Comparison of ENCODE assay signal across 9 cellular contexts in the genomic region with DNA sequence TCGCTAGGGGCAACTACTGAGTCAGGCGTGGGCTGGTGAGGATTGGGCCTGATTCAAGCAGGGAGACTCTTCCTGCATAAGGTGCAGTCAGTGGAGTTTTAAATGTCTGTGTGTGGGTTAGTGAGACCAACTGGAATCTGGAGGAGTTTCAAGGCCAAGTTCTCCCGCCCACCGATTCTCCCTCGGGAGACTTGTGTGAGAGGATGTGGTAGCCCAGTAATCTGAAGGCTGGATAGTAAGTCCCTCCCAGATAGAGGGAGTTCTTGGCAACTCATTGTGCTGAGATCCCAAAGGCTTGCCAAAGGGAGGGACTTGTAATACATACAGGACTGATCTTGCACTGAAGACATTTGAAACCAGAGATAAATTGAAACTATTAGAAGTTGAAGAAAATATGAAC. TPM values are rescaled to one million over a fixed set of nuclear protein-coding genes. Genes with fewer than 3 reads are reported as not detected.
A peak's percentile ranks its signal among the peaks of the same experiment; 100 is the strongest.
DNase-seq lines count a peak whose midpoint lies in the region; ATAC-seq and TF ChIP-seq lines count a peak whose summit lies in the region.
"Had no signal": no experiment of that assay in that cellular context is flagged by ENCODE, and none has a peak within 500 bp of the region (broad histone marks: within the 10 kb centered on the region; RNA-seq: fewer than 3 reads in every experiment).

No MANE protein-coding gene starts in this region.

- TF ChIP-seq POLR2A in uterus (IDR thresholded peaks at IDR 0.05) = no peak

- in situ Hi-C loops in KBM-7 (cut with MboI; ENCODE audit: low pct_unique_long_range_greater_than_20kb, low sequenced_read_pairs) = no loop called here

- H3K9me3 ChIP-seq in right atrium auricular region (no peaks in the 10 kb centered on the region), uterus (no peaks in the 10 kb centered on the region)
- H3K9me3 ChIP-seq: A549 had no signal

- H3K4me3 ChIP-seq in right atrium auricular region (no peak overlapping the region), uterus (no peak overlapping the region)
- H3K4me3 ChIP-seq: A549 had no signal

- intact Hi-C loops in Right ventricle myocardium inferior (cut with DNase I) (no loop called here), uterus (cut with DNase I; ENCODE audit: low total_unique reads) (no loop called here)

- H3K27me3 ChIP-seq in right atrium auricular region (no peaks in the 10 kb centered on the region), uterus (no peaks in the 10 kb centered on the region)

- ATAC-seq in Right ventricle myocardium inferior = peak; percentile 94
- ATAC-seq in HG03439 (IDR thresholded peaks at IDR 0.05; ENCODE audit: unreplicated experiment) = peak; percentile 21
- ATAC-seq: A549 had no signal

- H3K27ac ChIP-seq in right atrium auricular region (no peak overlapping the region), epithelial cell of prostate (no peak overlapping the region), uterus (no peak overlapping the region)
- H3K27ac ChIP-seq: A549 had no signal

- peaks cover 0 to 5% of the 10 kb centered on the region in 2 donors for H3K4me1 ChIP-seq in right atrium auricular region
- H3K4me1 ChIP-seq in uterus = no peaks in the 10 kb centered on the region
- H3K4me1 ChIP-seq: A549 had no signal

- H3K36me3 ChIP-seq in right atrium auricular region = no peaks in the 10 kb centered on the region
- H3K36me3 ChIP-seq in uterus = no peaks in the 10 kb centered on the region

- TF ChIP-seq CTCF in right atrium auricular region (IDR thresholded peaks at IDR 0.05) (no peak), uterus (IDR thresholded peaks at IDR 0.05) (no peak)

- DNase-seq in Right ventricle myocardium inferior (ENCODE audit: missing footprints) (peak; percentile 75), right atrium auricular region (ENCODE audit: low spot score) (no peak), epithelial cell of prostate (ENCODE audit: low read depth, low spot score) (peak; percentile 39), uterus (peak; percentile 27 to 61), COR-L47 (lab: John Stamatoyannopoulos, UW) (no peak), NCI-H2171 (lab: John Stamatoyannopoulos, UW) (no peak), KBM-7 (no peak)

RNA-seq across cellular contexts. Expression of gene WDR36, which starts 51.8 kb away (rescaled TPM):
- total RNA-seq in Right ventricle myocardium inferior (14.6 TPM), right atrium auricular region (10 to 100 TPM; 10.5 to 12.6 TPM), uterus (10 to 100 TPM; 20.0 to 97.1 (median 29.4) TPM)

Comparison
In these comparisons a context has a peak if more than half of its experiments do, and no peak if none do; other contexts are left out.
1. DNase-seq: peak in Right ventricle myocardium inferior (single experiment), epithelial cell of prostate (single experiment) and uterus (2 of 2); none in right atrium auricular region (single experiment), COR-L47 (single experiment), NCI-H2171 (single experiment) and KBM-7 (single experiment).